Comparison of ENCODE assay signal across 1 cellular context in the genomic region with DNA sequence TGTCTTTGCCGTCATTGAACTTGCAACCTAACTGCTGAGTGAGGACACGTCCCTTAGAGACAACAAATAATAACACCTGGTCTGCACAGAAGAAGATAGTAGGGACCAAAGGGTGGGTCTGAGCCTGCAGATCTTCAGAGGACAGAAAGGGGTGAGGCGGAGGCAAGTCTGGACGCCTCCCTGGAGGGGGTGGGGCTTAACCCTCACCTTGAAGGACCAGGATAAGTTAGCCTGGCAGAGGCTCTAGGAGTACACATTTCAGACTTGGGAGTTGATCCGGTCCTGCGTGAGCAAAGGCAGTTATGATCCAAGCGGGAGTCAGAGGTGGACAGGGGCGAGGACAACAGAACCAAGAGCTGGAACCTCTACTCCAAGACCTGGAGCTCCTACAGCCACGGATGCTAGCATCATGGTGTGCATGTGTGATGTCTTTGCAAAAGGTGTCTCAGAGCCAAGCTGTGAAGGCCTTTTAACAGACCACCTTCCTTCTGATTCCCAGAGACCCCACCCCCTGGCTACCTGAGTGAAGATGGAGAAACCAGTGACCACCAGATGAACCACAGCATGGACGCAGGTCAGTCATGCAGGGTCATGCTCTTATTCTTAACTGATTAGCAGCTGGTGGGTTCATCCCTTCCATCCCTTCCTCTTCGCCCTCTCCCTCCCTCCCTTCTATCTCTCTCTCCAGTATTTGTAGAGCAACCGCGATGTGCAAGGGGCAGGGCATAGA.
TF ChIP-seq lines count a peak whose summit lies in the region.

No MANE protein-coding gene starts in this region.

TF ChIP-seq in H1, 55 proteins besides CTCF, POLR2A, EP300 and RAD21:
- no peak for TF ChIP-seq NRF1 (IDR thresholded peaks at IDR 0.05; ENCODE audit: low read depth, low read length)
- no peak for TF ChIP-seq SP1 (IDR thresholded peaks at IDR 0.05; ENCODE audit: low read depth, low read length)
- TF ChIP-seq JUN (IDR thresholded peaks at IDR 0.05; ENCODE audit: low read depth, low read length) = no peak
- TF ChIP-seq RNF2 (IDR thresholded peaks at IDR 0.05; ENCODE audit: borderline replicate concordance, low read depth, low read length, missing control alignments, poor library complexity, severe bottlenecking) = no peak
- TF ChIP-seq CHD2 (IDR thresholded peaks at IDR 0.05; ENCODE audit: low read length) = no peak
- TF ChIP-seq TBP (IDR thresholded peaks at IDR 0.05; ENCODE audit: low read depth, low read length) = no peak
- TF ChIP-seq, protein P1, sequence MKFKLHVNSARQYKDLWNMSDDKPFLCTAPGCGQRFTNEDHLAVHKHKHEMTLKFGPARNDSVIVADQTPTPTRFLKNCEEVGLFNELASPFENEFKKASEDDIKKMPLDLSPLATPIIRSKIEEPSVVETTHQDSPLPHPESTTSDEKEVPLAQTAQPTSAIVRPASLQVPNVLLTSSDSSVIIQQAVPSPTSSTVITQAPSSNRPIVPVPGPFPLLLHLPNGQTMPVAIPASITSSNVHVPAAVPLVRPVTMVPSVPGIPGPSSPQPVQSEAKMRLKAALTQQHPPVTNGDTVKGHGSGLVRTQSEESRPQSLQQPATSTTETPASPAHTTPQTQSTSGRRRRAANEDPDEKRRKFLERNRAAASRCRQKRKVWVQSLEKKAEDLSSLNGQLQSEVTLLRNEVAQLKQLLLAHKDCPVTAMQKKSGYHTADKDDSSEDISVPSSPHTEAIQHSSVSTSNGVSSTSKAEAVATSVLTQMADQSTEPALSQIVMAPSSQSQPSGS (IDR thresholded peaks at IDR 0.05; ENCODE audit: low read length) = no peak
- TF ChIP-seq SUZ12 (IDR thresholded peaks at IDR 0.05; ENCODE audit: low read length) = no peak
- no peak for TF ChIP-seq HDAC6 (IDR thresholded peaks at IDR 0.05; ENCODE audit: low read depth, low read length)
- TF ChIP-seq USF2 (IDR thresholded peaks at IDR 0.05; ENCODE audit: low read length) = no peak
- no peak for TF ChIP-seq CREB1 (IDR thresholded peaks at IDR 0.05)
- no peak for TF ChIP-seq KDM5A (IDR thresholded peaks at IDR 0.05; ENCODE audit: low read length)
- no peak for TF ChIP-seq RXRA (IDR thresholded peaks at IDR 0.05; ENCODE audit: insufficient read depth, low read depth, low read length)
- TF ChIP-seq, protein P2, sequence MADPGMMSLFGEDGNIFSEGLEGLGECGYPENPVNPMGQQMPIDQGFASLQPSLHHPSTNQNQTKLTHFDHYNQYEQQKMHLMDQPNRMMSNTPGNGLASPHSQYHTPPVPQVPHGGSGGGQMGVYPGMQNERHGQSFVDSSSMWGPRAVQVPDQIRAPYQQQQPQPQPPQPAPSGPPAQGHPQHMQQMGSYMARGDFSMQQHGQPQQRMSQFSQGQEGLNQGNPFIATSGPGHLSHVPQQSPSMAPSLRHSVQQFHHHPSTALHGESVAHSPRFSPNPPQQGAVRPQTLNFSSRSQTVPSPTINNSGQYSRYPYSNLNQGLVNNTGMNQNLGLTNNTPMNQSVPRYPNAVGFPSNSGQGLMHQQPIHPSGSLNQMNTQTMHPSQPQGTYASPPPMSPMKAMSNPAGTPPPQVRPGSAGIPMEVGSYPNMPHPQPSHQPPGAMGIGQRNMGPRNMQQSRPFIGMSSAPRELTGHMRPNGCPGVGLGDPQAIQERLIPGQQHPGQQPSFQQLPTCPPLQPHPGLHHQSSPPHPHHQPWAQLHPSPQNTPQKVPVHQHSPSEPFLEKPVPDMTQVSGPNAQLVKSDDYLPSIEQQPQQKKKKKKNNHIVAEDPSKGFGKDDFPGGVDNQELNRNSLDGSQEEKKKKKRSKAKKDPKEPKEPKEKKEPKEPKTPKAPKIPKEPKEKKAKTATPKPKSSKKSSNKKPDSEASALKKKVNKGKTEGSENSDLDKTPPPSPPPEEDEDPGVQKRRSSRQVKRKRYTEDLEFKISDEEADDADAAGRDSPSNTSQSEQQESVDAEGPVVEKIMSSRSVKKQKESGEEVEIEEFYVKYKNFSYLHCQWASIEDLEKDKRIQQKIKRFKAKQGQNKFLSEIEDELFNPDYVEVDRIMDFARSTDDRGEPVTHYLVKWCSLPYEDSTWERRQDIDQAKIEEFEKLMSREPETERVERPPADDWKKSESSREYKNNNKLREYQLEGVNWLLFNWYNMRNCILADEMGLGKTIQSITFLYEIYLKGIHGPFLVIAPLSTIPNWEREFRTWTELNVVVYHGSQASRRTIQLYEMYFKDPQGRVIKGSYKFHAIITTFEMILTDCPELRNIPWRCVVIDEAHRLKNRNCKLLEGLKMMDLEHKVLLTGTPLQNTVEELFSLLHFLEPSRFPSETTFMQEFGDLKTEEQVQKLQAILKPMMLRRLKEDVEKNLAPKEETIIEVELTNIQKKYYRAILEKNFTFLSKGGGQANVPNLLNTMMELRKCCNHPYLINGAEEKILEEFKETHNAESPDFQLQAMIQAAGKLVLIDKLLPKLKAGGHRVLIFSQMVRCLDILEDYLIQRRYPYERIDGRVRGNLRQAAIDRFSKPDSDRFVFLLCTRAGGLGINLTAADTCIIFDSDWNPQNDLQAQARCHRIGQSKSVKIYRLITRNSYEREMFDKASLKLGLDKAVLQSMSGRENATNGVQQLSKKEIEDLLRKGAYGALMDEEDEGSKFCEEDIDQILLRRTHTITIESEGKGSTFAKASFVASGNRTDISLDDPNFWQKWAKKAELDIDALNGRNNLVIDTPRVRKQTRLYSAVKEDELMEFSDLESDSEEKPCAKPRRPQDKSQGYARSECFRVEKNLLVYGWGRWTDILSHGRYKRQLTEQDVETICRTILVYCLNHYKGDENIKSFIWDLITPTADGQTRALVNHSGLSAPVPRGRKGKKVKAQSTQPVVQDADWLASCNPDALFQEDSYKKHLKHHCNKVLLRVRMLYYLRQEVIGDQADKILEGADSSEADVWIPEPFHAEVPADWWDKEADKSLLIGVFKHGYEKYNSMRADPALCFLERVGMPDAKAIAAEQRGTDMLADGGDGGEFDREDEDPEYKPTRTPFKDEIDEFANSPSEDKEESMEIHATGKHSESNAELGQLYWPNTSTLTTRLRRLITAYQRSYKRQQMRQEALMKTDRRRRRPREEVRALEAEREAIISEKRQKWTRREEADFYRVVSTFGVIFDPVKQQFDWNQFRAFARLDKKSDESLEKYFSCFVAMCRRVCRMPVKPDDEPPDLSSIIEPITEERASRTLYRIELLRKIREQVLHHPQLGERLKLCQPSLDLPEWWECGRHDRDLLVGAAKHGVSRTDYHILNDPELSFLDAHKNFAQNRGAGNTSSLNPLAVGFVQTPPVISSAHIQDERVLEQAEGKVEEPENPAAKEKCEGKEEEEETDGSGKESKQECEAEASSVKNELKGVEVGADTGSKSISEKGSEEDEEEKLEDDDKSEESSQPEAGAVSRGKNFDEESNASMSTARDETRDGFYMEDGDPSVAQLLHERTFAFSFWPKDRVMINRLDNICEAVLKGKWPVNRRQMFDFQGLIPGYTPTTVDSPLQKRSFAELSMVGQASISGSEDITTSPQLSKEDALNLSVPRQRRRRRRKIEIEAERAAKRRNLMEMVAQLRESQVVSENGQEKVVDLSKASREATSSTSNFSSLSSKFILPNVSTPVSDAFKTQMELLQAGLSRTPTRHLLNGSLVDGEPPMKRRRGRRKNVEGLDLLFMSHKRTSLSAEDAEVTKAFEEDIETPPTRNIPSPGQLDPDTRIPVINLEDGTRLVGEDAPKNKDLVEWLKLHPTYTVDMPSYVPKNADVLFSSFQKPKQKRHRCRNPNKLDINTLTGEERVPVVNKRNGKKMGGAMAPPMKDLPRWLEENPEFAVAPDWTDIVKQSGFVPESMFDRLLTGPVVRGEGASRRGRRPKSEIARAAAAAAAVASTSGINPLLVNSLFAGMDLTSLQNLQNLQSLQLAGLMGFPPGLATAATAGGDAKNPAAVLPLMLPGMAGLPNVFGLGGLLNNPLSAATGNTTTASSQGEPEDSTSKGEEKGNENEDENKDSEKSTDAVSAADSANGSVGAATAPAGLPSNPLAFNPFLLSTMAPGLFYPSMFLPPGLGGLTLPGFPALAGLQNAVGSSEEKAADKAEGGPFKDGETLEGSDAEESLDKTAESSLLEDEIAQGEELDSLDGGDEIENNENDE (IDR thresholded peaks at IDR 0.05; ENCODE audit: insufficient replicate concordance, low read length) = no peak
- no peak for TF ChIP-seq SP2 (IDR thresholded peaks at IDR 0.05; ENCODE audit: low read length)
- no peak for TF ChIP-seq RBBP5 (IDR thresholded peaks at IDR 0.05; ENCODE audit: borderline replicate concordance, low read depth, low read length)
- TF ChIP-seq TEAD4 (IDR thresholded peaks at IDR 0.05; ENCODE audit: low read depth, low read length) = no peak
